Comparison of ENCODE assay signal across 8 cellular contexts in genomic region chr4:112516076-112516385, GRCh38. TPM values are rescaled to one million over a fixed set of nuclear protein-coding genes. Genes with fewer than 3 reads are reported as not detected.
DNase-seq lines count a peak whose midpoint lies in the region; ATAC-seq and TF ChIP-seq lines count a peak whose summit lies in the region.

TSS of gene NEUROG2 (minus strand) at chr4:112516180. CDS start at chr4:112515475, 705 bp downstream.

- peaks cover 11 to 30% of the 10 kb centered on the region in 2 donors for H3K4me1 ChIP-seq in thoracic aorta (ENCODE audit: control insufficient read depth in 1 of 2, low read depth in 2 of 2)

- H3K27ac Mint-ChIP-seq in activated CD4-positive, alpha-beta T cell treated with anti-CD3 and anti-CD28 coated beads for 36 hours = peak within 1 kb of the TSS; percentile 67
- H3K27ac Mint-ChIP-seq in activated naive CD8-positive, alpha-beta T cell treated with anti-CD3 and anti-CD28 coated beads, Interleukin-2, amount 10 ng/mL, durations not matched to agents 7 days and 5 days = peak within 1 kb of the TSS; percentile 82

- H3K4me3 ChIP-seq in kidney epithelial cell (ENCODE audit: low read depth, low read length) (peak within 1 kb of the TSS; percentile 30), thoracic aorta (peak within 1 kb of the TSS; percentile 83)

- H3K4me3 Mint-ChIP-seq in activated CD4-positive, alpha-beta T cell treated with anti-CD3 and anti-CD28 coated beads for 36 hours = peak within 1 kb of the TSS; percentile 89
- H3K4me3 Mint-ChIP-seq in activated naive CD8-positive, alpha-beta T cell treated with anti-CD3 and anti-CD28 coated beads, Interleukin-2, amount 10 ng/mL, durations not matched to agents 7 days and 5 days = peak within 1 kb of the TSS; percentile 94

- H3K9me3 Mint-ChIP-seq in activated CD4-positive, alpha-beta T cell treated with anti-CD3 and anti-CD28 coated beads for 36 hours (ENCODE audit: low read depth) = peaks cover 5% of the 10 kb centered on the region
- no peaks in the 10 kb centered on the region for H3K9me3 Mint-ChIP-seq in activated naive CD8-positive, alpha-beta T cell treated with anti-CD3 and anti-CD28 coated beads, Interleukin-2, amount 10 ng/mL, durations not matched to agents 7 days and 5 days

- CTCF ChIA-PET in activated CD4-positive, alpha-beta T cell treated with anti-CD3 and anti-CD28 coated beads for 36 hours (lab: Charles Lee) = interaction anchor here (0.9 kb wide), 1 partner anchor 230 kb away, joined by 4 read pairs; no protein-coding TSS in a partner anchor

- no peaks in the 10 kb centered on the region for H3K36me3 ChIP-seq in kidney epithelial cell (ENCODE audit: control insufficient read depth, insufficient read depth, low read length)
- no peaks in the 10 kb centered on the region for H3K36me3 ChIP-seq in thoracic aorta

- H3K27ac ChIP-seq in thoracic aorta = no peak within 1 kb of the TSS

- peaks cover 84% of the 10 kb centered on the region for H3K27me3 Mint-ChIP-seq in activated CD4-positive, alpha-beta T cell treated with anti-CD3 and anti-CD28 coated beads for 36 hours
- H3K27me3 Mint-ChIP-seq in activated naive CD8-positive, alpha-beta T cell treated with anti-CD3 and anti-CD28 coated beads, Interleukin-2, amount 10 ng/mL, durations not matched to agents 7 days and 5 days = peaks cover 88% of the 10 kb centered on the region

- peaks cover 48% of the 10 kb centered on the region for H3K4me1 Mint-ChIP-seq in activated CD4-positive, alpha-beta T cell treated with anti-CD3 and anti-CD28 coated beads for 36 hours
- peaks cover 52% of the 10 kb centered on the region for H3K4me1 Mint-ChIP-seq in activated naive CD8-positive, alpha-beta T cell treated with anti-CD3 and anti-CD28 coated beads, Interleukin-2, amount 10 ng/mL, durations not matched to agents 7 days and 5 days

- POLR2A ChIA-PET in activated CD4-positive, alpha-beta T cell treated with anti-CD3 and anti-CD28 coated beads for 36 hours (lab: Charles Lee) = no interaction called here
- POLR2A ChIA-PET in activated naive CD8-positive, alpha-beta T cell treated with anti-CD3 and anti-CD28 coated beads, Interleukin-2, amount 10 ng/mL, durations not matched to agents 7 days and 5 days (lab: Charles Lee) = interaction anchor here (0.6 to 2.6 kb wide), 2 partner anchors 53 to 230 kb away, joined by 7 to 16 read pairs; partner anchors contain the start of gene TIFA

- no peak for DNase-seq in activated CD4-positive, alpha-beta T cell treated with anti-CD3 and anti-CD28 coated beads for 36 hours
- no peak for DNase-seq in activated CD4-positive, alpha-beta T cell treated with anti-CD3 and anti-CD28 coated beads, Interleukin-2, amount 50 U/mL, for 4 hours
- no peak for DNase-seq in activated naive CD8-positive, alpha-beta T cell treated with anti-CD3 and anti-CD28 coated beads, Interleukin-2, amount 10 ng/mL, durations not matched to agents 7 days and 5 days
- DNase-seq in kidney epithelial cell (ENCODE audit: low read depth) (no peak), thoracic aorta (ENCODE audit: low spot score) (no peak), HT-29 (ENCODE audit: low spot score) (no peak), SW480 (ENCODE audit: low spot score) (no peak)

- TF ChIP-seq CTCF in kidney epithelial cell (IDR thresholded peaks at IDR 0.05; ENCODE audit: insufficient read depth, low read length, poor library complexity, severe bottlenecking) = no peak
- no peak for TF ChIP-seq CTCF in thoracic aorta (IDR thresholded peaks at IDR 0.05)

- no peaks in the 10 kb centered on the region for H3K36me3 Mint-ChIP-seq in activated CD4-positive, alpha-beta T cell treated with anti-CD3 and anti-CD28 coated beads for 36 hours (ENCODE audit: low read depth)
- no peaks in the 10 kb centered on the region for H3K36me3 Mint-ChIP-seq in activated naive CD8-positive, alpha-beta T cell treated with anti-CD3 and anti-CD28 coated beads, Interleukin-2, amount 10 ng/mL, durations not matched to agents 7 days and 5 days

- ATAC-seq in activated CD4-positive, alpha-beta T cell treated with anti-CD3 and anti-CD28 coated beads for 36 hours = no peak
- no peak for ATAC-seq in activated naive CD8-positive, alpha-beta T cell treated with anti-CD3 and anti-CD28 coated beads, Interleukin-2, amount 10 ng/mL, durations not matched to agents 7 days and 5 days (ENCODE audit: low read depth)
- no peak for ATAC-seq in thoracic aorta (ENCODE audit: insufficient number of reproducible peaks, low FRiP score, low read depth)
- no peak for ATAC-seq in GM18520 (IDR thresholded peaks at IDR 0.05; ENCODE audit: unreplicated experiment)

- intact Hi-C loops in activated CD4-positive, alpha-beta T cell treated with anti-CD3 and anti-CD28 coated beads for 36 hours (cut with DNase I, micrococcal nuclease) = no loop called here

- no peaks in the 10 kb centered on the region for H3K9me3 ChIP-seq in thoracic aorta

- H3K27me3 ChIP-seq in kidney epithelial cell (ENCODE audit: control insufficient read depth, insufficient read depth, low read length) = peaks cover 78% of the 10 kb centered on the region
- peaks cover 18% of the 10 kb centered on the region for H3K27me3 ChIP-seq in thoracic aorta (replicated peaks; ENCODE audit: insufficient read depth)

RNA-seq across cellular contexts. Expression of gene NEUROG2, which starts in this region (rescaled TPM):
- total RNA-seq in activated CD4-positive, alpha-beta T cell treated with anti-CD3 and anti-CD28 coated beads for 36 hours = under 1 TPM in 1 of 2 experiments, not detected in 1; 0.11 TPM
- not detected for total RNA-seq in activated naive CD8-positive, alpha-beta T cell treated with anti-CD3 and anti-CD28 coated beads, Interleukin-2, amount 10 ng/mL, durations not matched to agents 7 days and 5 days
- total RNA-seq in kidney epithelial cell = not detected in 2 replicates
- not detected for total RNA-seq in thoracic aorta
- total RNA-seq in HT-29 (2014; rRNA removed; shearing (Covaris generic)) = not detected in 2 replicates
